In genomic region chr21:41943468-41944250, GRCh38 we compare ENCODE assay signal across 13 cellular contexts.
"Had no signal": no experiment of that assay in that cellular context is flagged by ENCODE, and none has a peak within 500 bp of the region (broad histone marks: within the 10 kb centered on the region; RNA-seq: fewer than 3 reads in every experiment).

No MANE protein-coding gene starts in this region.

- H3K27me3 ChIP-seq: brain microvascular endothelial cell, esophagus squamous epithelium, stomach, transverse colon had no signal

- H3K4me3 ChIP-seq: esophagus squamous epithelium, lower lobe of right lung, mucosa of descending colon, stomach, transverse colon had no signal

- H3K27ac ChIP-seq: brain microvascular endothelial cell, esophagus squamous epithelium, lower lobe of right lung, stomach, transverse colon had no signal

- H3K36me3 ChIP-seq: transverse colon had no signal

- ATAC-seq: activated T-helper 17 cell treated with anti-CD3 and anti-CD28 coated beads, Interleukin-2, amount 50 U/mL, for 72 hours; lower lobe of right lung; mucosa of descending colon; naive thymus-derived CD8-positive, alpha-beta T cell had no signal

- DNase-seq: activated CD4-positive, alpha-beta T cell treated with anti-CD3 and anti-CD28 coated beads, Interleukin-2, amount 10 ng/mL, durations not matched to agents 24 days and 14 days; activated naive CD4-positive, alpha-beta T cell treated with anti-CD3 and anti-CD28 coated beads, Interleukin-2, amount 10 ng/mL, durations not matched to agents 7 days and 5 days; brain microvascular endothelial cell; esophagus squamous epithelium; foreskin fibroblast; lower lobe of right lung; mucosa of descending colon; naive thymus-derived CD8-positive, alpha-beta T cell; retina; stimulated activated CD4-positive, alpha-beta T cell treated with anti-CD3 and anti-CD28 coated beads, Interleukin-4, amount 100 ng/mL, for 4 hours; stomach; transverse colon had no signal

- H3K9me3 ChIP-seq: esophagus squamous epithelium, lower lobe of right lung, mucosa of descending colon, stomach, transverse colon had no signal
